18 cellular contexts compared by ENCODE assay signal in genomic region chr18:28048612-28049011, GRCh38.
"Had no signal": no experiment of that assay in that cellular context is flagged by ENCODE, and none has a peak within 500 bp of the region (broad histone marks: within the 10 kb centered on the region; RNA-seq: fewer than 3 reads in every experiment).

No MANE protein-coding gene starts in this region.

- H3K9me3 ChIP-seq: gastrocnemius medialis, heart right ventricle, mucosa of descending colon, ovary, stomach, thyroid gland had no signal

- H3K36me3 Mint-ChIP-seq: activated naive CD4-positive, alpha-beta T cell treated with anti-CD3 and anti-CD28 coated beads, Interleukin-2, amount 50 U/mL, for 24 hours; naive thymus-derived CD8-positive, alpha-beta T cell had no signal

- H3K36me3 ChIP-seq: gastrocnemius medialis, heart right ventricle, ovary, stomach, thyroid gland had no signal

- H3K4me3 ChIP-seq: gastrocnemius medialis, heart right ventricle, mucosa of descending colon, ovary, stomach, thyroid gland had no signal

- H3K4me3 Mint-ChIP-seq: activated B cell treated with CpG ODN at 0.5 μM for 24 hours; activated CD4-positive, alpha-beta T cell treated with anti-CD3 and anti-CD28 coated beads, Interleukin-2, amount 10 ng/mL, durations not matched to agents 24 days and 14 days; activated naive CD4-positive, alpha-beta T cell treated with anti-CD3 and anti-CD28 coated beads, Interleukin-2, amount 50 U/mL, for 24 hours; naive thymus-derived CD8-positive, alpha-beta T cell; T-helper 17 cell had no signal

- DNase-seq: activated B cell treated with CpG ODN at 0.5 μM for 24 hours; activated CD4-positive, alpha-beta T cell treated with anti-CD3 and anti-CD28 coated beads, Interleukin-2, amount 10 ng/mL, durations not matched to agents 24 days and 14 days; activated T-cell treated with anti-CD3 and anti-CD28 coated beads for 4 hours; amniotic stem cell; effector CD4-positive, alpha-beta T cell; gastrocnemius medialis; heart right ventricle; mucosa of descending colon; naive thymus-derived CD8-positive, alpha-beta T cell; ovary; small intestine; stomach; T-helper 17 cell; thyroid gland had no signal

- H3K27me3 ChIP-seq: gastrocnemius medialis, heart right ventricle, ovary, stomach, thyroid gland had no signal

- H3K4me1 ChIP-seq: gastrocnemius medialis, stomach had no signal

- H3K4me1 Mint-ChIP-seq: activated B cell treated with CpG ODN at 0.5 μM for 24 hours; activated CD4-positive, alpha-beta T cell treated with anti-CD3 and anti-CD28 coated beads, Interleukin-2, amount 10 ng/mL, durations not matched to agents 24 days and 14 days; activated naive CD4-positive, alpha-beta T cell treated with anti-CD3 and anti-CD28 coated beads, Interleukin-2, amount 50 U/mL, for 24 hours; naive thymus-derived CD8-positive, alpha-beta T cell; T-helper 17 cell had no signal

- H3K27me3 Mint-ChIP-seq: activated B cell treated with CpG ODN at 0.5 μM for 24 hours; activated CD4-positive, alpha-beta T cell treated with anti-CD3 and anti-CD28 coated beads, Interleukin-2, amount 10 ng/mL, durations not matched to agents 24 days and 14 days; activated naive CD4-positive, alpha-beta T cell treated with anti-CD3 and anti-CD28 coated beads, Interleukin-2, amount 50 U/mL, for 24 hours; naive thymus-derived CD8-positive, alpha-beta T cell; T-helper 17 cell had no signal

- H3K9me3 Mint-ChIP-seq: activated B cell treated with CpG ODN at 0.5 μM for 24 hours; activated CD4-positive, alpha-beta T cell treated with anti-CD3 and anti-CD28 coated beads, Interleukin-2, amount 10 ng/mL, durations not matched to agents 24 days and 14 days; activated naive CD4-positive, alpha-beta T cell treated with anti-CD3 and anti-CD28 coated beads, Interleukin-2, amount 50 U/mL, for 24 hours had no signal

- H3K27ac Mint-ChIP-seq: activated B cell treated with CpG ODN at 0.5 μM for 24 hours; activated CD4-positive, alpha-beta T cell treated with anti-CD3 and anti-CD28 coated beads, Interleukin-2, amount 10 ng/mL, durations not matched to agents 24 days and 14 days; activated naive CD4-positive, alpha-beta T cell treated with anti-CD3 and anti-CD28 coated beads, Interleukin-2, amount 50 U/mL, for 24 hours; naive thymus-derived CD8-positive, alpha-beta T cell; T-helper 17 cell had no signal

- FAIRE-seq: bronchial epithelial cell, islet of Langerhans, small intestine, urothelium cell line had no signal

- ATAC-seq: gastrocnemius medialis; heart right ventricle; mucosa of descending colon; naive thymus-derived CD8-positive, alpha-beta T cell; T-helper 17 cell had no signal

- H3K27ac ChIP-seq: gastrocnemius medialis, heart right ventricle, ovary, stomach, thyroid gland had no signal
